In the genomic region with DNA sequence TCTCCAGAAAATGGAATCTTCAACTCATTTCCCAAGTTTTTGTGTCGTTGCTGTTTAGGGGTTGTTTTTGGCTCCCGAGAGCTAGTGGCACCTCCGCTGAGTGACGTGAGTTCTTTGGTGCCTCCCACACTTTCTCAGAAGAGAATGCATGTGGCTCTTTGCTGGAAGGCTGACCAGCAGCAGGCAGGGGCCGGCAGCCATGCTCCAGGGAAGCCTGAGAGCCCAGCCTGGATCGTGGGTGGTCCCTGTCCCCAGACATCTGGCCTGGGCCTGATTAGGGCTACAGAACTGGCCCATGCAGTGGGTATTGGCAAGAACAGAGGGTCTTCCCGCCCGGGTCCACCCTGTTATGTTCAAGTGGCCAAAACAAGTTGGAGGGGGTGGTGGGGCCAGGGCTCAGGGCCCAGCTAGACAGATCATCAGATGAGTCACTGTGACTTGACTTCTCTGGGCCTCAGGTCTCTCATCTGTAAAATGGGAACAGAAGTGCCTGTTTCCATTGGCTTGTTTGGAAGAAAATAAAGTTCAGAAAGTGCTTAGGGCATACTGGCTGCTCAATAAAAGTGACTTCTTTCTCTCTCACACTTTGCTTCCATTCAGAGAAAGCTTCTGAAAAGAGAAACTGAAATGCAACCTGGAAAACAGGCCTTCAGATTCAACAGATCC, we compare ENCODE assay signal across 21 cellular contexts.
A peak's percentile ranks its signal among the peaks of the same experiment; 100 is the strongest.
DNase-seq lines count a peak whose midpoint lies in the region; ATAC-seq, FAIRE-seq and TF ChIP-seq lines count a peak whose summit lies in the region.
"Had no signal": no experiment of that assay in that cellular context is flagged by ENCODE, and none has a peak within 500 bp of the region (broad histone marks: within the 10 kb centered on the region; RNA-seq: fewer than 3 reads in every experiment).

No MANE protein-coding gene starts in this region.

- no peaks in the 10 kb centered on the region for H3K79me1 ChIP-seq in H9 (ENCODE audit: insufficient read depth, low read depth, low read length, poor library complexity, severe bottlenecking)

- H2BK20ac ChIP-seq in H9 (ENCODE audit: low read depth, low read length, poor library complexity, severe bottlenecking) = no peak overlapping the region

- H2AFZ ChIP-seq in H9 (ENCODE audit: low read length) (no peak overlapping the region), K562 (ENCODE audit: low read depth, low read length) (no peak overlapping the region)

- intact Hi-C loops in K562 (cut with micrococcal nuclease) = no loop called here
- intact Hi-C loops in kidney (cut with DNase I) = no loop called here
- intact Hi-C loops in sciatic nerve (cut with DNase I) = no loop called here

- TF ChIP-seq EP300 in K562 (IDR thresholded peaks at IDR 0.05; ENCODE audit: low read length) = no peak

- BruUV-seq in K562 (replicated peaks; lab: Mats Ljungman, UMichigan) = no TSS peak

- no peak overlapping the region for H3K4me3 ChIP-seq in K562
- peak overlapping the region; percentile 45 to 50 for H3K4me3 ChIP-seq in kidney (ENCODE audit: low read length in 2 of 2)
- H3K4me3 ChIP-seq: MG63, SJCRH30 had no signal

- DNase-seq in H9 (peak; percentile 19), K562 (ENCODE audit: extremely low read depth in 1 of 4, low spot score in 3 of 4) (peak in 2 of 4 experiments; percentile 25 to 26), kidney (no peak), sciatic nerve (ENCODE audit: low spot score) (peak; percentile 69), NCI-H2196 treated with DMSO at 0.1 percent for 48 hours (lab: John Stamatoyannopoulos, UW; ENCODE audit: unreplicated experiment) (no peak)
- DNase-seq in stimulated activated naive CD8-positive, alpha-beta T cell treated with anti-CD3 and anti-CD28 coated beads, Interleukin-15, amount 100 ng/mL, for 72 hours = no peak
- DNase-seq: BE2C; CD4-positive, CD25-positive, alpha-beta regulatory T cell; COR-L47; DMS79; Kasumi-1; MG63; NCI-H1417; NCI-H1694 treated with DMSO at 0.1 percent for 48 hours; NCI-H2081 treated with DMSO at 0.1 percent for 48 hours; NCI-H69 had no signal

- no peak overlapping the region for H4K8ac ChIP-seq in H9 (replicated peaks; ENCODE audit: insufficient read length, low read depth, low read length)

- H3K36me3 ChIP-seq in K562 (ENCODE audit: control insufficient read depth, insufficient read depth, low read length) = no peaks in the 10 kb centered on the region
- no peaks in the 10 kb centered on the region for H3K36me3 ChIP-seq in kidney (ENCODE audit: control insufficient read depth in 1 of 2, insufficient read depth in 2 of 2, low read length in 2 of 2)
- H3K36me3 ChIP-seq: BE2C, MG63, SJCRH30 had no signal

- H3K4me1 ChIP-seq in H9 (ENCODE audit: insufficient read depth, low read length) = no peaks in the 10 kb centered on the region
- H3K4me1 ChIP-seq in K562 (replicated peaks in 1 of 2; ENCODE audit: control insufficient read depth in 2 of 2, insufficient read depth in 2 of 2, low read length in 2 of 2) = peaks cover 0 to 3% of the 10 kb centered on the region in 2 experiments; a peak in 1 of 5 replicates
- peaks cover 0 to 5% of the 10 kb centered on the region in 2 donors for H3K4me1 ChIP-seq in kidney (ENCODE audit: control insufficient read depth in 1 of 2, insufficient read depth in 1 of 2, low read depth in 1 of 2, low read length in 2 of 2)

- no peak overlapping the region for H3K56ac ChIP-seq in H9 (ENCODE audit: insufficient read length, low read depth, low read length)

- no peak overlapping the region; a peak in 1 of 7 replicates for H3K27ac Mint-ChIP-seq in H9
- H3K27ac Mint-ChIP-seq in stimulated activated naive CD8-positive, alpha-beta T cell treated with anti-CD3 and anti-CD28 coated beads, Interleukin-15, amount 100 ng/mL, for 72 hours = no peak overlapping the region
- H3K27ac Mint-ChIP-seq: CD4-positive, CD25-positive, alpha-beta regulatory T cell had no signal

- H4K20me1 ChIP-seq in H9 (ENCODE audit: control insufficient read depth, insufficient read depth, insufficient read length) = no peaks in the 10 kb centered on the region
- H4K20me1 ChIP-seq in K562 (replicated peaks; ENCODE audit: control insufficient read depth, insufficient read depth, low read length) = no peaks in the 10 kb centered on the region

- no peak overlapping the region for H3K23ac ChIP-seq in H9 (ENCODE audit: insufficient read length, low read depth, low read length)

- TF ChIP-seq CTCF in H9 (conservative IDR thresholded peaks at IDR 0.05) = no peak
- no peak for TF ChIP-seq CTCF in K562 (IDR thresholded peaks at IDR 0.05 in 2 of 3, conservative IDR thresholded peaks at IDR 0.05 in 1 of 3; ENCODE audit: insufficient read depth in 2 of 3, low read depth in 1 of 3, low read length in 3 of 3)
- TF ChIP-seq CTCF in kidney (IDR thresholded peaks at IDR 0.05; ENCODE audit: borderline replicate concordance, extremely low read depth, insufficient read depth) = no peak

- no peak overlapping the region for H2BK12ac ChIP-seq in H9 (ENCODE audit: insufficient read length, low read depth, low read length)

- CTCF ChIA-PET in K562 (lab: Yijun Ruan, JAX; ENCODE audit: low intra/inter-chr PET ratio) = no interaction called here

- H3K9me1 ChIP-seq in K562 (ENCODE audit: control insufficient read depth, insufficient read depth, low read length) = no peaks in the 10 kb centered on the region

- H2BK120ac ChIP-seq in H9 (ENCODE audit: low read depth, low read length, poor library complexity, severe bottlenecking) = no peak overlapping the region

- no peak overlapping the region for H3K14ac ChIP-seq in H9 (ENCODE audit: insufficient read depth, low read length)

- H3K9ac ChIP-seq in H9 (ENCODE audit: extremely low read depth, insufficient read length, low read length) = no peak overlapping the region
- peak overlapping the region in 1 of 2 experiments; percentile 15; a peak in 1 of 4 replicates for H3K9ac ChIP-seq in K562 (ENCODE audit: insufficient read depth in 1 of 2, low read depth in 2 of 2, low read length in 2 of 2)
- no peak overlapping the region for H3K9ac ChIP-seq in kidney (ENCODE audit: low read length in 2 of 2)

- H3K4me1 Mint-ChIP-seq in H9 = peaks cover 0 to 4% of the 10 kb centered on the region in 2 experiments; a peak in 2 of 4 replicates
- no peaks in the 10 kb centered on the region for H3K4me1 Mint-ChIP-seq in stimulated activated naive CD8-positive, alpha-beta T cell treated with anti-CD3 and anti-CD28 coated beads, Interleukin-15, amount 100 ng/mL, for 72 hours
- H3K4me1 Mint-ChIP-seq: CD4-positive, CD25-positive, alpha-beta regulatory T cell; IgD-negative memory B cell had no signal

- no peak overlapping the region for H3K18ac ChIP-seq in H9 (ENCODE audit: insufficient read length, low read depth, low read length)

- no peak overlapping the region for H2BK15ac ChIP-seq in H9 (ENCODE audit: low read depth, low read length)

- no peaks in the 10 kb centered on the region for H3K9me3 Mint-ChIP-seq in H9
- no peaks in the 10 kb centered on the region for H3K9me3 Mint-ChIP-seq in stimulated activated naive CD8-positive, alpha-beta T cell treated with anti-CD3 and anti-CD28 coated beads, Interleukin-15, amount 100 ng/mL, for 72 hours
- H3K9me3 Mint-ChIP-seq: CD4-positive, CD25-positive, alpha-beta regulatory T cell; IgD-negative memory B cell had no signal

- no peaks in the 10 kb centered on the region; the same call in none of the 2 replicates for H3K27me3 Mint-ChIP-seq in H9 (ENCODE audit: low read depth)
- no peaks in the 10 kb centered on the region for H3K27me3 Mint-ChIP-seq in stimulated activated naive CD8-positive, alpha-beta T cell treated with anti-CD3 and anti-CD28 coated beads, Interleukin-15, amount 100 ng/mL, for 72 hours

- no peak for TF ChIP-seq POLR2A in K562 (conservative IDR thresholded peaks at IDR 0.05)

- in situ Hi-C loops in K562 (cut with MboI) = no loop called here

- H3K27ac ChIP-seq in H9 (ENCODE audit: insufficient read length, low read depth, low read length) = no peak overlapping the region
- H3K27ac ChIP-seq in K562 (ENCODE audit: extremely low read depth, low read depth, low read length) = no peak overlapping the region
- H3K27ac ChIP-seq in kidney (ENCODE audit: low read depth in 2 of 2, low read length in 2 of 2) = peak overlapping the region in 1 of 2 donors; percentile 80
- H3K27ac ChIP-seq: SJCRH30 had no signal

- no peak overlapping the region for H4K91ac ChIP-seq in H9 (ENCODE audit: insufficient read length, low read depth, low read length)

- H3K4me2 ChIP-seq in H9 (ENCODE audit: insufficient read depth, insufficient read length, low read length) = no peak overlapping the region
- no peak overlapping the region for H3K4me2 ChIP-seq in K562 (ENCODE audit: insufficient read depth, low read length)

- no peak for TF ChIP-seq RAD21 in K562 (CRISPR knock-in tag; conservative IDR thresholded peaks at IDR 0.05 in 1 of 2, IDR thresholded peaks at IDR 0.05 in 1 of 2)

- FAIRE-seq in K562 (lab: Jason Lieb, UNC) = no peak
- no peak for FAIRE-seq in kidney (lab: Jason Lieb, UNC)

- H3K27me3 ChIP-seq in H9 (ENCODE audit: insufficient read depth, low read length) (no peaks in the 10 kb centered on the region), K562 (ENCODE audit: control insufficient read depth in 2 of 2, insufficient read depth in 2 of 2, low read length in 2 of 2) (peaks cover 58 to 73% of the 10 kb centered on the region in 2 experiments; a peak in 4 of 5 replicates)
- H3K27me3 ChIP-seq: BE2C, MG63, SJCRH30 had no signal

- no peak overlapping the region for H2AK5ac ChIP-seq in H9 (ENCODE audit: insufficient read length, low read length)

- no peak overlapping the region for H3T11ph ChIP-seq in H9 (ENCODE audit: low read length)

- POLR2A ChIA-PET in K562 (lab: Yijun Ruan, JAX) = interaction anchor here (1.4 kb wide), 1 partner anchor 14 kb away, joined by 6 read pairs; no protein-coding TSS in a partner anchor

- H2BK5ac ChIP-seq in H9 (ENCODE audit: insufficient read length, low read length) = no peak overlapping the region

- no peak overlapping the region for H3K4ac ChIP-seq in H9 (ENCODE audit: low read depth, low read length)

- H4K5ac ChIP-seq in H9 (ENCODE audit: insufficient read length, low read depth, low read length) = no peak overlapping the region

- no CpG with 5 or more reads among the region's 8 CpGs for WGBS in H9 (ENCODE audit: extremely low coverage, insufficient read length, low lambda C conversion rate)
- 2% methylated on average over 8 of the region's 8 CpGs for whole genome bisulfite sequencing in K562 (ENCODE audit: insufficient coverage, low coverage, missing lambda C conversion rate)

- no peak overlapping the region for H3K4me3 Mint-ChIP-seq in H9
- no peak overlapping the region for H3K4me3 Mint-ChIP-seq in stimulated activated naive CD8-positive, alpha-beta T cell treated with anti-CD3 and anti-CD28 coated beads, Interleukin-15, amount 100 ng/mL, for 72 hours
- H3K4me3 Mint-ChIP-seq: CD4-positive, CD25-positive, alpha-beta regulatory T cell had no signal

- H3K79me2 ChIP-seq in H9 (ENCODE audit: insufficient read depth, low read length) (no peaks in the 10 kb centered on the region), K562 (ENCODE audit: control insufficient read depth, insufficient read depth, low read length) (no peaks in the 10 kb centered on the region)

- H3K9me3 ChIP-seq in H9 (ENCODE audit: control insufficient read depth, low read depth, low read length) (no peaks in the 10 kb centered on the region), K562 (replicated peaks; ENCODE audit: control insufficient read depth, insufficient read depth, low read depth, low read length) (no peaks in the 10 kb centered on the region), kidney (ENCODE audit: control insufficient read depth in 1 of 2, low read length in 2 of 2) (no peaks in the 10 kb centered on the region)
- H3K9me3 ChIP-seq: BE2C, MG63, SJCRH30 had no signal

- no peaks in the 10 kb centered on the region for H3K23me2 ChIP-seq in H9 (ENCODE audit: insufficient read length, low read depth, low read length, poor library complexity, severe bottlenecking)

- peak; percentile 30 for ATAC-seq in K562
- ATAC-seq in sciatic nerve = peak; percentile 59
- no peak for ATAC-seq in GM21367 (IDR thresholded peaks at IDR 0.05; ENCODE audit: unreplicated experiment)
- no peak for ATAC-seq in stimulated activated naive CD8-positive, alpha-beta T cell treated with anti-CD3 and anti-CD28 coated beads, Interleukin-15, amount 100 ng/mL, for 72 hours
- ATAC-seq in HG03039 (IDR thresholded peaks at IDR 0.05; ENCODE audit: unreplicated experiment) = no peak
- ATAC-seq: HCT116 had no signal

- H3K36me3 Mint-ChIP-seq in H9 (ENCODE audit: insufficient read depth in 1 of 3, low read depth in 3 of 3) = no peaks in the 10 kb centered on the region
- H3K36me3 Mint-ChIP-seq: CD4-positive, CD25-positive, alpha-beta regulatory T cell; IgD-negative memory B cell had no signal

Comparison
In these comparisons a context has a peak if more than half of its experiments do, and no peak if none do; other contexts are left out.
1. DNase-seq: peak in H9 (single experiment) and sciatic nerve (single experiment); none in kidney (single experiment), stimulated activated naive CD8-positive, alpha-beta T cell treated with anti-CD3 and anti-CD28 coated beads, Interleukin-15, amount 100 ng/mL, for 72 hours (0 of 2) and NCI-H2196 treated with DMSO at 0.1 percent for 48 hours (single experiment).
2. ATAC-seq: peak in K562 (single experiment) and sciatic nerve (single experiment); none in GM21367 (single experiment), stimulated activated naive CD8-positive, alpha-beta T cell treated with anti-CD3 and anti-CD28 coated beads, Interleukin-15, amount 100 ng/mL, for 72 hours (single experiment) and HG03039 (single experiment).